Comparison of ENCODE assay signal across 1 cellular context in genomic region chr11:102622258-102622657, GRCh38.
TF ChIP-seq lines count a peak whose summit lies in the region.

No MANE protein-coding gene starts in this region.

TF ChIP-seq in HepG2, 621 proteins besides CTCF, POLR2A, EP300 and RAD21 (continued from another document and continues in another):
- no peak for TF ChIP-seq ASH2L (IDR thresholded peaks at IDR 0.05; ENCODE audit: insufficient read length, low read depth, low read length)
- peak; percentile 49 for TF ChIP-seq YY1 (IDR thresholded peaks at IDR 0.05; ENCODE audit: insufficient read depth, insufficient replicate concordance, low read depth, low read length)
- TF ChIP-seq, protein P1, sequence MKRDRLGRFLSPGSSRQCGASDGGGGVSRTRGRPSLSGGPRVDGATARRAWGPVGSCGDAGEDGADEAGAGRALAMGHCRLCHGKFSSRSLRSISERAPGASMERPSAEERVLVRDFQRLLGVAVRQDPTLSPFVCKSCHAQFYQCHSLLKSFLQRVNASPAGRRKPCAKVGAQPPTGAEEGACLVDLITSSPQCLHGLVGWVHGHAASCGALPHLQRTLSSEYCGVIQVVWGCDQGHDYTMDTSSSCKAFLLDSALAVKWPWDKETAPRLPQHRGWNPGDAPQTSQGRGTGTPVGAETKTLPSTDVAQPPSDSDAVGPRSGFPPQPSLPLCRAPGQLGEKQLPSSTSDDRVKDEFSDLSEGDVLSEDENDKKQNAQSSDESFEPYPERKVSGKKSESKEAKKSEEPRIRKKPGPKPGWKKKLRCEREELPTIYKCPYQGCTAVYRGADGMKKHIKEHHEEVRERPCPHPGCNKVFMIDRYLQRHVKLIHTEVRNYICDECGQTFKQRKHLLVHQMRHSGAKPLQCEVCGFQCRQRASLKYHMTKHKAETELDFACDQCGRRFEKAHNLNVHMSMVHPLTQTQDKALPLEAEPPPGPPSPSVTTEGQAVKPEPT (CRISPR knock-in tag; IDR thresholded peaks at IDR 0.05; ENCODE audit: low read depth), result no peak
- TF ChIP-seq ZNF704 (CRISPR knock-in tag; IDR thresholded peaks at IDR 0.05; ENCODE audit: borderline replicate concordance), result no peak
- no peak for TF ChIP-seq DR1 (CRISPR knock-in tag; IDR thresholded peaks at IDR 0.05)
- TF ChIP-seq KDM6A (CRISPR knock-in tag; IDR thresholded peaks at IDR 0.05; ENCODE audit: low read depth), result no peak
- no peak for TF ChIP-seq ZNF530 (CRISPR knock-in tag; IDR thresholded peaks at IDR 0.05; ENCODE audit: low read depth)
- no peak for TF ChIP-seq ZNF784 (CRISPR knock-in tag; IDR thresholded peaks at IDR 0.05; ENCODE audit: borderline replicate concordance)
- TF ChIP-seq ZNF616 (CRISPR knock-in tag; IDR thresholded peaks at IDR 0.05; ENCODE audit: low read depth), result no peak
- TF ChIP-seq, protein P2, sequence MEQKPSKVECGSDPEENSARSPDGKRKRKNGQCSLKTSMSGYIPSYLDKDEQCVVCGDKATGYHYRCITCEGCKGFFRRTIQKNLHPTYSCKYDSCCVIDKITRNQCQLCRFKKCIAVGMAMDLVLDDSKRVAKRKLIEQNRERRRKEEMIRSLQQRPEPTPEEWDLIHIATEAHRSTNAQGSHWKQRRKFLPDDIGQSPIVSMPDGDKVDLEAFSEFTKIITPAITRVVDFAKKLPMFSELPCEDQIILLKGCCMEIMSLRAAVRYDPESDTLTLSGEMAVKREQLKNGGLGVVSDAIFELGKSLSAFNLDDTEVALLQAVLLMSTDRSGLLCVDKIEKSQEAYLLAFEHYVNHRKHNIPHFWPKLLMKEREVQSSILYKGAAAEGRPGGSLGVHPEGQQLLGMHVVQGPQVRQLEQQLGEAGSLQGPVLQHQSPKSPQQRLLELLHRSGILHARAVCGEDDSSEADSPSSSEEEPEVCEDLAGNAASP (CRISPR knock-in tag; IDR thresholded peaks at IDR 0.05; ENCODE audit: borderline replicate concordance), result no peak
- TF ChIP-seq ARNT2 (CRISPR knock-in tag; IDR thresholded peaks at IDR 0.05; ENCODE audit: low read depth), result no peak
- no peak for TF ChIP-seq NONO (IDR thresholded peaks at IDR 0.05)
- TF ChIP-seq NONO (CRISPR knock-in tag; conservative IDR thresholded peaks at IDR 0.05), result no peak
- TF ChIP-seq, protein P3, sequence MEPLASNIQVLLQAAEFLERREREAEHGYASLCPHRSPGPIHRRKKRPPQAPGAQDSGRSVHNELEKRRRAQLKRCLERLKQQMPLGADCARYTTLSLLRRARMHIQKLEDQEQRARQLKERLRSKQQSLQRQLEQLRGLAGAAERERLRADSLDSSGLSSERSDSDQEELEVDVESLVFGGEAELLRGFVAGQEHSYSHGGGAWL (CRISPR knock-in tag; IDR thresholded peaks at IDR 0.05), result no peak
- no peak for TF ChIP-seq ZNF431 (CRISPR knock-in tag; IDR thresholded peaks at IDR 0.05; ENCODE audit: borderline replicate concordance, low read depth)
- no peak for TF ChIP-seq NFE2L1 (CRISPR knock-in tag; IDR thresholded peaks at IDR 0.05; ENCODE audit: borderline replicate concordance)
- no peak for TF ChIP-seq CCAR2 (optimal IDR thresholded peaks at IDR 0.05; ENCODE audit: low read depth, low read length)
- no peak for TF ChIP-seq EEA1 (CRISPR knock-in tag; IDR thresholded peaks at IDR 0.05; ENCODE audit: borderline replicate concordance)
- TF ChIP-seq SNRNP70 (IDR thresholded peaks at IDR 0.05; ENCODE audit: low read depth, low read length), result no peak
- no peak for TF ChIP-seq LRRFIP1 (CRISPR knock-in tag; conservative IDR thresholded peaks at IDR 0.05)
- TF ChIP-seq ZNF557 (CRISPR knock-in tag; IDR thresholded peaks at IDR 0.05), result no peak
- TF ChIP-seq TOPORS (CRISPR knock-in tag; IDR thresholded peaks at IDR 0.05), result no peak
- no peak for TF ChIP-seq RFX5 (IDR thresholded peaks at IDR 0.05; ENCODE audit: low read depth, low read length)
- TF ChIP-seq POLR2G (IDR thresholded peaks at IDR 0.05; ENCODE audit: low read depth, low read length), result no peak
- TF ChIP-seq, protein P4, sequence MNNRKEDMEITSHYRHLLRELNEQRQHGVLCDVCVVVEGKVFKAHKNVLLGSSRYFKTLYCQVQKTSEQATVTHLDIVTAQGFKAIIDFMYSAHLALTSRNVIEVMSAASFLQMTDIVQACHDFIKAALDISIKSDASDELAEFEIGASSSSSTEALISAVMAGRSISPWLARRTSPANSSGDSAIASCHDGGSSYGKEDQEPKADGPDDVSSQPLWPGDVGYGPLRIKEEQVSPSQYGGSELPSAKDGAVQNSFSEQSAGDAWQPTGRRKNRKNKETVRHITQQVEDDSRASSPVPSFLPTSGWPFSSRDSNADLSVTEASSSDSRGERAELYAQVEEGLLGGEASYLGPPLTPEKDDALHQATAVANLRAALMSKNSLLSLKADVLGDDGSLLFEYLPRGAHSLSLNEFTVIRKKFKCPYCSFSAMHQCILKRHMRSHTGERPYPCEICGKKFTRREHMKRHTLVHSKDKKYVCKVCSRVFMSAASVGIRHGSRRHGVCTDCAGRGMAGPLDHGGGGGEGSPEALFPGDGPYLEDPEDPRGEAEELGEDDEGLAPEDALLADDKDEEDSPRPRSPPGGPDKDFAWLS (CRISPR knock-in tag; IDR thresholded peaks at IDR 0.05; ENCODE audit: borderline replicate concordance), result no peak
- no peak for TF ChIP-seq HIVEP1 (CRISPR knock-in tag; IDR thresholded peaks at IDR 0.05)
- TF ChIP-seq, protein P5, sequence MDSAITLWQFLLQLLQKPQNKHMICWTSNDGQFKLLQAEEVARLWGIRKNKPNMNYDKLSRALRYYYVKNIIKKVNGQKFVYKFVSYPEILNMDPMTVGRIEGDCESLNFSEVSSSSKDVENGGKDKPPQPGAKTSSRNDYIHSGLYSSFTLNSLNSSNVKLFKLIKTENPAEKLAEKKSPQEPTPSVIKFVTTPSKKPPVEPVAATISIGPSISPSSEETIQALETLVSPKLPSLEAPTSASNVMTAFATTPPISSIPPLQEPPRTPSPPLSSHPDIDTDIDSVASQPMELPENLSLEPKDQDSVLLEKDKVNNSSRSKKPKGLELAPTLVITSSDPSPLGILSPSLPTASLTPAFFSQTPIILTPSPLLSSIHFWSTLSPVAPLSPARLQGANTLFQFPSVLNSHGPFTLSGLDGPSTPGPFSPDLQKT (CRISPR knock-in tag; IDR thresholded peaks at IDR 0.05; ENCODE audit: borderline replicate concordance), result no peak
- TF ChIP-seq ZKSCAN5 (CRISPR knock-in tag; IDR thresholded peaks at IDR 0.05), result no peak
- TF ChIP-seq, protein P6, sequence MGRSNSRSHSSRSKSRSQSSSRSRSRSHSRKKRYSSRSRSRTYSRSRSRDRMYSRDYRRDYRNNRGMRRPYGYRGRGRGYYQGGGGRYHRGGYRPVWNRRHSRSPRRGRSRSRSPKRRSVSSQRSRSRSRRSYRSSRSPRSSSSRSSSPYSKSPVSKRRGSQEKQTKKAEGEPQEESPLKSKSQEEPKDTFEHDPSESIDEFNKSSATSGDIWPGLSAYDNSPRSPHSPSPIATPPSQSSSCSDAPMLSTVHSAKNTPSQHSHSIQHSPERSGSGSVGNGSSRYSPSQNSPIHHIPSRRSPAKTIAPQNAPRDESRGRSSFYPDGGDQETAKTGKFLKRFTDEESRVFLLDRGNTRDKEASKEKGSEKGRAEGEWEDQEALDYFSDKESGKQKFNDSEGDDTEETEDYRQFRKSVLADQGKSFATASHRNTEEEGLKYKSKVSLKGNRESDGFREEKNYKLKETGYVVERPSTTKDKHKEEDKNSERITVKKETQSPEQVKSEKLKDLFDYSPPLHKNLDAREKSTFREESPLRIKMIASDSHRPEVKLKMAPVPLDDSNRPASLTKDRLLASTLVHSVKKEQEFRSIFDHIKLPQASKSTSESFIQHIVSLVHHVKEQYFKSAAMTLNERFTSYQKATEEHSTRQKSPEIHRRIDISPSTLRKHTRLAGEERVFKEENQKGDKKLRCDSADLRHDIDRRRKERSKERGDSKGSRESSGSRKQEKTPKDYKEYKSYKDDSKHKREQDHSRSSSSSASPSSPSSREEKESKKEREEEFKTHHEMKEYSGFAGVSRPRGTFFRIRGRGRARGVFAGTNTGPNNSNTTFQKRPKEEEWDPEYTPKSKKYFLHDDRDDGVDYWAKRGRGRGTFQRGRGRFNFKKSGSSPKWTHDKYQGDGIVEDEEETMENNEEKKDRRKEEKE (IDR thresholded peaks at IDR 0.05), result no peak
- TF ChIP-seq ZNF747 (CRISPR knock-in tag; IDR thresholded peaks at IDR 0.05; ENCODE audit: borderline replicate concordance), result no peak
- TF ChIP-seq ATM (IDR thresholded peaks at IDR 0.05; ENCODE audit: borderline replicate concordance), result no peak
- no peak for TF ChIP-seq AKAP8 (CRISPR knock-in tag; IDR thresholded peaks at IDR 0.05)
- TF ChIP-seq REST (IDR thresholded peaks at IDR 0.05; ENCODE audit: borderline replicate concordance in 1 of 2, low read depth in 1 of 2, low read length in 2 of 2), result no peak
- no peak for TF ChIP-seq PRPF4 (IDR thresholded peaks at IDR 0.05; ENCODE audit: low read depth, low read length, poor library complexity, severe bottlenecking)
- no peak for TF ChIP-seq ATF5 (CRISPR knock-in tag; IDR thresholded peaks at IDR 0.05; ENCODE audit: low read depth)
- peak; percentile 34; the same call in 1 of the 2 replicates for TF ChIP-seq ERF (CRISPR knock-in tag; IDR thresholded peaks at IDR 0.05)
- TF ChIP-seq ZNF275 (CRISPR knock-in tag; IDR thresholded peaks at IDR 0.05; ENCODE audit: borderline replicate concordance), result no peak
